ENCODE assay signal across 1 cellular context in genomic region chr2:201257941-201258665, GRCh38.
TF ChIP-seq lines count a peak whose summit lies in the region.

No MANE protein-coding gene starts in this region.

TF ChIP-seq in HepG2, 621 proteins besides CTCF, POLR2A, EP300 and RAD21 (continued from another document and continues in another):
- peak; percentile 24; the same call in 1 of the 2 replicates for TF ChIP-seq HMGXB3 (CRISPR knock-in tag; IDR thresholded peaks at IDR 0.05; ENCODE audit: borderline replicate concordance)
- TF ChIP-seq ZNF414 (CRISPR knock-in tag; IDR thresholded peaks at IDR 0.05): no peak
- TF ChIP-seq U2AF1 (optimal IDR thresholded peaks at IDR 0.05; ENCODE audit: low read depth, low read length): peak; percentile 69
- no peak for TF ChIP-seq ZFYVE20 (CRISPR knock-in tag; IDR thresholded peaks at IDR 0.05; ENCODE audit: borderline replicate concordance, low read depth)
- TF ChIP-seq ZNF713 (CRISPR knock-in tag; IDR thresholded peaks at IDR 0.05): no peak
- TF ChIP-seq HINFP (CRISPR knock-in tag; IDR thresholded peaks at IDR 0.05; ENCODE audit: low read depth): 0 out of 2 replicates have a peak, but pooled peaks have one; percentile 49
- TF ChIP-seq AKAP8 (CRISPR knock-in tag; IDR thresholded peaks at IDR 0.05): no peak
- 0 out of 2 replicates have a peak, but pooled peaks have one; percentile 45 for TF ChIP-seq SIN3A (IDR thresholded peaks at IDR 0.05; ENCODE audit: borderline replicate concordance, low read depth, low read length)
- no peak for TF ChIP-seq ZNF143 (CRISPR knock-in tag; IDR thresholded peaks at IDR 0.05)
- no peak for TF ChIP-seq ZNF646 (CRISPR knock-in tag; IDR thresholded peaks at IDR 0.05)
- TF ChIP-seq GLI4 (CRISPR knock-in tag; IDR thresholded peaks at IDR 0.05; ENCODE audit: borderline replicate concordance): no peak
- TF ChIP-seq ARID5B (CRISPR knock-in tag; IDR thresholded peaks at IDR 0.05): peak; percentile 45
- no peak for TF ChIP-seq TFAP4 (IDR thresholded peaks at IDR 0.05; ENCODE audit: borderline replicate concordance, low read depth)
- TF ChIP-seq ZMYM4 (CRISPR knock-in tag; IDR thresholded peaks at IDR 0.05): no peak
- TF ChIP-seq FOXJ3 (CRISPR knock-in tag; IDR thresholded peaks at IDR 0.05; ENCODE audit: borderline replicate concordance): peak; percentile 36; the same call in 1 of the 2 replicates
- TF ChIP-seq ZSCAN30 (CRISPR knock-in tag; IDR thresholded peaks at IDR 0.05): no peak
- no peak; the same call in 1 of the 2 replicates for TF ChIP-seq HIC2 (CRISPR knock-in tag; IDR thresholded peaks at IDR 0.05; ENCODE audit: low read depth)
- 0 out of 2 replicates have a peak, but pooled peaks have one; percentile 55 for TF ChIP-seq ZNF644 (CRISPR knock-in tag; IDR thresholded peaks at IDR 0.05; ENCODE audit: low read depth)
- peak; percentile 53 for TF ChIP-seq SRSF1 (optimal IDR thresholded peaks at IDR 0.05; ENCODE audit: low read depth, low read length)
- peak; percentile 24; the same call in 1 of the 2 replicates for TF ChIP-seq TOPORS (CRISPR knock-in tag; IDR thresholded peaks at IDR 0.05)
- TF ChIP-seq CREB3 (CRISPR knock-in tag; IDR thresholded peaks at IDR 0.05): no peak
- no peak for TF ChIP-seq ZNF18 (CRISPR knock-in tag; IDR thresholded peaks at IDR 0.05; ENCODE audit: insufficient replicate concordance)
- no peak for TF ChIP-seq FOXO4 (CRISPR knock-in tag; conservative IDR thresholded peaks at IDR 0.05)
